In the genomic region with DNA sequence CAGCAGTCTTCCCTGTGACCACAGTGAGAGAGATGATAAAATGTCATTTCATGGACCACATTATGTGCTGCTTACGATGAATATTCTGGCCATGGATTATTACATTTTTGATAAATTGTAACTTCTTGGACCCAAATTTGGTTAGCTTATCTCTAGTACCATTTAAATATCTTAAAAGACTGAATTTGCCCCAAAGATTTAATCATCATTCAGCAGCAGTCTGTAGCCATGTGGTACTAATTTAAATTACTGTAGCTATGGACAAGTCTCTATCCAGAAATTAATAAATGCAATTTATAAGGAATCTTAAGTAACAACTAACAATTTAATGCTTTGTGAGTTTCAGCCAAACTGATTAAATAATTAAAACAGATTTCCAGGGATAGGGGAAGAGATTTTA, we compare ENCODE assay signal across 25 cellular contexts.
"Had no signal": no experiment of that assay in that cellular context is flagged by ENCODE, and none has a peak within 500 bp of the region (broad histone marks: within the 10 kb centered on the region; RNA-seq: fewer than 3 reads in every experiment).

No MANE protein-coding gene starts in this region.

- DNase-seq: colonic mucosa; cortex of kidney; dermis blood vessel endothelial cell; dorsolateral prefrontal cortex; effector CD4-positive, alpha-beta T cell; effector CD8-positive, alpha-beta T cell; effector memory CD4-positive, alpha-beta T cell; effector memory CD8-positive, alpha-beta T cell; endodermal cell; erythroblast; esophagus squamous epithelium; foreskin fibroblast; foreskin keratinocyte; foreskin melanocyte; gastrocnemius medialis; glutamatergic neuron; head of caudate nucleus; heart left ventricle; heart right ventricle had no signal

- H3K4me1 ChIP-seq: colonic mucosa, esophagus muscularis mucosa, esophagus squamous epithelium, foreskin keratinocyte, gastrocnemius medialis, gastroesophageal sphincter, heart left ventricle, heart right ventricle had no signal

- H3K9me3 ChIP-seq: colonic mucosa, esophagus muscularis mucosa, esophagus squamous epithelium, gastrocnemius medialis, gastroesophageal sphincter, heart left ventricle, heart right ventricle had no signal

- H3K36me3 ChIP-seq: colonic mucosa, esophagus muscularis mucosa, esophagus squamous epithelium, gastrocnemius medialis, gastroesophageal sphincter, heart left ventricle, heart right ventricle had no signal

- H3K4me2 ChIP-seq: hepatocyte had no signal

- H3K79me2 ChIP-seq: hepatocyte had no signal

- H3K4me3 ChIP-seq: colonic mucosa, coronary artery, dorsolateral prefrontal cortex, esophagus muscularis mucosa, esophagus squamous epithelium, gastrocnemius medialis, gastroesophageal sphincter, heart left ventricle, heart right ventricle, hepatocyte had no signal

- H2AFZ ChIP-seq: hepatocyte had no signal

- ATAC-seq: effector memory CD8-positive, alpha-beta T cell; esophagus mucosa; foreskin keratinocyte; gastrocnemius medialis; gastroesophageal sphincter; heart left ventricle; heart right ventricle had no signal

- H3K27me3 ChIP-seq: colonic mucosa, esophagus muscularis mucosa, esophagus squamous epithelium, foreskin keratinocyte, gastrocnemius medialis, gastroesophageal sphincter, heart left ventricle, hepatocyte had no signal

- H3K27ac ChIP-seq: colonic mucosa, coronary artery, dorsolateral prefrontal cortex, epithelial cell of prostate, esophagus muscularis mucosa, esophagus squamous epithelium, foreskin keratinocyte, gastrocnemius medialis, gastroesophageal sphincter, heart left ventricle, heart right ventricle, hepatocyte had no signal
